ENCODE assay signal across 8 cellular contexts in the genomic region with DNA sequence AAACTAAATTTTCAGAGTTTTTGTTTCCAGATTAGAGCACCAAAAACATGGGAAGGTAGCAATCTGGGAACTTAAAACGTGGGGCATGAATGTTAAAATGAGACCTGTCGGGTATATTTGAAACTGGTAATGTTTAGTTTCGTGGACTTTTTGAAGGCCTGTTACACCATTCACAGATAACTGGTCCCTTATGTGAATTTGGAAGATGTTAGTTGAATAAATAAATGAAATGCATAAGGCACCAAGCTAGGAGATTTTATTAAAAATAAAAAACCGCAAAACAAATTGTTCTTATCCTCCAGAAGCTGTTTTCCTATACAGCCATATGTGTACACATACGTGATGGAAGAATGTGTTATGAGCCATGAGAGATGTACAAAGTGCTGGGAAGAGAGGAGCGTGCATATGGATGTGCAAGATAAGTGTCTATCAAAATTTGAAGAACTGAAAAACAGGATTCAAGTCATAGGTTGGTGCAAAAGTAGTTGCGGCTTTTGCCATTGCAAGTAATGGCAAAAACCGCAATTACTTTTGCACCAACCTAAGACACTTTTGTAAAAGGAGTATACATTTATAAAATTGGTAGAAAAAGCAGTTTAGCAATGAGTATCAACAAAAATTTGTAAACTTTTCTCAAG. TPM values are rescaled to one million over a fixed set of nuclear protein-coding genes. Genes with fewer than 3 reads are reported as not detected.
DNase-seq lines count a peak whose midpoint lies in the region; ATAC-seq, FAIRE-seq and TF ChIP-seq lines count a peak whose summit lies in the region.

No MANE protein-coding gene starts in this region.

- ATAC-seq in lower lobe of right lung: no peak
- ATAC-seq in HG02610 (IDR thresholded peaks at IDR 0.05; ENCODE audit: unreplicated experiment): no peak

- H3K27ac Mint-ChIP-seq in astrocyte (ENCODE audit: unreplicated experiment): no peak overlapping the region

- peaks cover 37% of the 10 kb centered on the region for H3K79me2 ChIP-seq in MM.1S (ENCODE audit: low read length)
- H3K79me2 ChIP-seq in astrocyte (ENCODE audit: insufficient read depth, low read length): peaks cover 34% of the 10 kb centered on the region

- no peak for TF ChIP-seq CTCF in MM.1S (IDR thresholded peaks at IDR 0.05; ENCODE audit: low read length)
- TF ChIP-seq CTCF in astrocyte (IDR thresholded peaks at IDR 0.05; ENCODE audit: insufficient read depth, low read depth, low read length): no peak
- no peak for TF ChIP-seq CTCF in lower lobe of right lung (IDR thresholded peaks at IDR 0.05)
- TF ChIP-seq CTCF in GM10266 (IDR thresholded peaks at IDR 0.05; ENCODE audit: control insufficient read depth, insufficient read depth, low read depth, missing control alignments): no peak

- H2AFZ ChIP-seq in MM.1S (ENCODE audit: low read length) (peak overlapping the region; percentile 48), astrocyte (ENCODE audit: low read depth, low read length) (peak overlapping the region; percentile 54)

- no peaks in the 10 kb centered on the region for H3K36me3 Mint-ChIP-seq in astrocyte (ENCODE audit: low read depth, unreplicated experiment)

- H3K9me3 ChIP-seq in MM.1S (replicated peaks; ENCODE audit: insufficient read depth, low read length) (no peaks in the 10 kb centered on the region), astrocyte (ENCODE audit: insufficient read depth, low read depth, low read length) (no peaks in the 10 kb centered on the region), lower lobe of right lung (no peaks in the 10 kb centered on the region)

- H3K4me2 ChIP-seq in MM.1S (ENCODE audit: low read depth, low read length): peak overlapping the region; percentile 86
- peak overlapping the region; percentile 97 for H3K4me2 ChIP-seq in astrocyte (ENCODE audit: low read length)

- DNase-seq in CMK (ENCODE audit: low read depth) (peak; percentile 34), MM.1S (peak; percentile 57), astrocyte (ENCODE audit: low read depth) (no peak), lower lobe of right lung (no peak), GM10266 (ENCODE audit: extremely low spot score) (no peak), SW 1271 (lab: John Stamatoyannopoulos, UW) (no peak)

- H3K36me3 ChIP-seq in MM.1S (replicated peaks; ENCODE audit: insufficient read depth, low read length) (no peaks in the 10 kb centered on the region), astrocyte (ENCODE audit: insufficient read depth, low read length) (no peaks in the 10 kb centered on the region), lower lobe of right lung (no peaks in the 10 kb centered on the region), urinary bladder (ENCODE audit: insufficient read depth) (no peaks in the 10 kb centered on the region)

- intact Hi-C loops in lower lobe of right lung (cut with DNase I): no loop called here

- H3K9ac ChIP-seq in MM.1S (ENCODE audit: low read length) (peak overlapping the region; percentile 71), astrocyte (ENCODE audit: low read length) (peak overlapping the region; percentile 79)

- WGBS in urinary bladder: 42% methylated on average over 8 of the region's 8 CpGs

- no peaks in the 10 kb centered on the region for H3K27me3 ChIP-seq in MM.1S (replicated peaks; ENCODE audit: insufficient read depth, low read length)
- H3K27me3 ChIP-seq in astrocyte (ENCODE audit: insufficient read depth, low read length): no peaks in the 10 kb centered on the region
- H3K27me3 ChIP-seq in lower lobe of right lung (ENCODE audit: low read depth): no peaks in the 10 kb centered on the region

- H4K20me1 ChIP-seq in MM.1S (ENCODE audit: insufficient read depth, low read length): 0 out of 2 replicates have a peak, but pooled peaks cover 4% of the 10 kb centered on the region
- peaks cover 28% of the 10 kb centered on the region for H4K20me1 ChIP-seq in astrocyte (ENCODE audit: insufficient read depth, low read length)

- H3K4me3 ChIP-seq in MM.1S (ENCODE audit: low read length): peak overlapping the region; percentile 53
- H3K4me3 ChIP-seq in astrocyte (ENCODE audit: insufficient read depth, low read depth, low read length): peak overlapping the region; percentile 71
- H3K4me3 ChIP-seq in lower lobe of right lung: peak overlapping the region; percentile 85
- H3K4me3 ChIP-seq in urinary bladder (ENCODE audit: low read depth, low read length): peak overlapping the region; percentile 81

- peak overlapping the region; percentile 91 for H3K27ac ChIP-seq in MM.1S (ENCODE audit: low read length)
- peak overlapping the region; percentile 46 for H3K27ac ChIP-seq in astrocyte (ENCODE audit: low read depth, low read length)
- peak overlapping the region; percentile 94 for H3K27ac ChIP-seq in lower lobe of right lung
- H3K27ac ChIP-seq in urinary bladder (ENCODE audit: low read depth): peak overlapping the region; percentile 74

- no peaks in the 10 kb centered on the region for H3K27me3 Mint-ChIP-seq in astrocyte (ENCODE audit: low read depth, unreplicated experiment)

- H3K9me2 ChIP-seq in MM.1S (replicated peaks; ENCODE audit: insufficient read depth, low read length): no peaks in the 10 kb centered on the region

- H3F3A ChIP-seq in MM.1S (ENCODE audit: insufficient read depth, low read length): peaks cover 17% of the 10 kb centered on the region

- no peaks in the 10 kb centered on the region for H3K4me1 Mint-ChIP-seq in astrocyte (ENCODE audit: low read depth, unreplicated experiment)

- H3K9me3 Mint-ChIP-seq in astrocyte (ENCODE audit: unreplicated experiment): no peaks in the 10 kb centered on the region

- peak; percentile 13 for FAIRE-seq in astrocyte (lab: Jason Lieb, UNC)

- H3K4me1 ChIP-seq in MM.1S (ENCODE audit: low read length): peaks cover 9% of the 10 kb centered on the region
- peaks cover 6% of the 10 kb centered on the region for H3K4me1 ChIP-seq in astrocyte (ENCODE audit: insufficient read depth, low read length)
- peaks cover 39% of the 10 kb centered on the region for H3K4me1 ChIP-seq in lower lobe of right lung
- H3K4me1 ChIP-seq in urinary bladder (ENCODE audit: insufficient read depth): peaks cover 2% of the 10 kb centered on the region

- H3K4me3 Mint-ChIP-seq in astrocyte (ENCODE audit: unreplicated experiment): peak overlapping the region; percentile 87

RNA-seq across cellular contexts. Expression of gene MCUR1, which starts 0.7 kb away (rescaled TPM):
- 21.5 and 21.8 TPM in 2 replicates for total RNA-seq in astrocyte
- total RNA-seq in lower lobe of right lung: 26.1 TPM
- 12.9 TPM for total RNA-seq in urinary bladder
- 6.9 TPM for polyA plus RNA-seq in urinary bladder

Comparison
In these comparisons a context has a peak if more than half of its experiments do, and no peak if none do; other contexts are left out.
1. DNase-seq: peak in CMK (single experiment) and MM.1S (single experiment); none in astrocyte (single experiment), lower lobe of right lung (single experiment), GM10266 (single experiment) and SW 1271 (0 of 2).
2. Peak in every context shown above with its lines, with median percentiles within 50 percentile points of each other: H3K27ac ChIP-seq and H3K4me3 ChIP-seq.